ENCODE assay signal across 8 cellular contexts in genomic region chr18:5295231-5295920, GRCh38. TPM values are rescaled to one million over a fixed set of nuclear protein-coding genes. Genes with fewer than 3 reads are reported as not detected.
A peak's percentile ranks its signal among the peaks of the same experiment; 100 is the strongest.
DNase-seq lines count a peak whose midpoint lies in the region; ATAC-seq lines count a peak whose summit lies in the region.

Gene ZBTB14, minus strand, starts transcription at chr18:5295726. Its CDS starts 2,480 bp downstream, at chr18:5293246.

- no peaks in the 10 kb centered on the region; the same call in 1 of the 2 replicates for H3K36me3 ChIP-seq in SJCRH30

- ATAC-seq in HG03442 (IDR thresholded peaks at IDR 0.05; ENCODE audit: unreplicated experiment), result peak; percentile 30

- H3K27ac ChIP-seq in SJCRH30 (peak within 1 kb of the TSS; percentile 57), temporal lobe (ENCODE audit: low read depth, low read length) (peak within 1 kb of the TSS; percentile 96)

- no peaks in the 10 kb centered on the region for H3K4me1 ChIP-seq in SJCRH30

- DNase-seq in CD1c-positive myeloid dendritic cell (ENCODE audit: extremely low spot score), result peak; percentile 82
- peak; percentile 43 for DNase-seq in GM19240 (ENCODE audit: insufficient read length, low spot score)
- peak; percentile 5 to 35 for DNase-seq in SJCRH30
- peak; percentile 75 for DNase-seq in activated naive CD4-positive, alpha-beta T cell treated with anti-CD3 and anti-CD28 coated beads, Interleukin-2, amount 50 U/mL, for 16 hours
- peak; percentile 81 for DNase-seq in germinal center (ENCODE audit: low spot score)
- DNase-seq in nucleus accumbens (lab: John Stamatoyannopoulos, UW), result peak in 40 of 56 donors; percentile 3 to 76 (median 54)

- H3K9me3 ChIP-seq in SJCRH30 (replicated peaks), result no peaks in the 10 kb centered on the region

- peak within 1 kb of the TSS; percentile 69 for H3K4me3 ChIP-seq in SJCRH30

- no peaks in the 10 kb centered on the region for H3K27me3 ChIP-seq in SJCRH30

RNA-seq across cellular contexts. Expression of gene ZBTB14, which starts in this region (rescaled TPM):
- 10.9 and 15.2 TPM in 2 replicates for total RNA-seq in SJCRH30 (2014; rRNA removed; shearing (Covaris generic))
- 18.9 TPM for total RNA-seq in temporal lobe

Comparison
In these comparisons a context has a peak if more than half of its experiments do, and no peak if none do; other contexts are left out.
1. Peak in every context shown above with its lines: DNase-seq, ATAC-seq, H3K4me3 ChIP-seq and H3K27ac ChIP-seq.
2. DNase-seq: peak in every context shown above with its lines; median percentile 82 in CD1c-positive myeloid dendritic cell; 81 in germinal center; 75 in activated naive CD4-positive, alpha-beta T cell treated with anti-CD3 and anti-CD28 coated beads, Interleukin-2, amount 50 U/mL, for 16 hours; 54 in nucleus accumbens; 43 in GM19240; 20 in SJCRH30.